In genomic region chr5:154608531-154609011, GRCh38 we compare ENCODE assay signal across 18 cellular contexts.
"Had no signal": no experiment of that assay in that cellular context is flagged by ENCODE, and none has a peak within 500 bp of the region (broad histone marks: within the 10 kb centered on the region; RNA-seq: fewer than 3 reads in every experiment).

No MANE protein-coding gene starts in this region.

- H3K9me3 Mint-ChIP-seq: activated CD4-positive, alpha-beta T cell treated with anti-CD3 and anti-CD28 coated beads, Interleukin-2, amount 10 ng/mL, durations not matched to agents 24 days and 14 days; activated naive CD4-positive, alpha-beta T cell treated with anti-CD3 and anti-CD28 coated beads, Interleukin-2, amount 50 U/mL, for 24 hours; stimulated activated effector memory CD8-positive, alpha-beta T cell treated with anti-CD3 and anti-CD28 coated beads, Interleukin-12 subunit alpha, Interleukin-12 subunit beta, amount 100 ng/mL, for 72 hours had no signal

- H3K9me3 ChIP-seq: colonic mucosa, esophagus muscularis mucosa, ovary, sigmoid colon, uterus had no signal

- DNase-seq: activated CD4-positive, alpha-beta T cell treated with anti-CD3 and anti-CD28 coated beads, Interleukin-2, amount 10 ng/mL, durations not matched to agents 24 days and 14 days; activated CD4-positive, CD25-positive, alpha-beta regulatory T cell; activated CD8-positive, alpha-beta memory T cell treated with anti-CD3 and anti-CD28 coated beads, Interleukin-2, amount 50 U/mL, for 4 hours; activated CD8-positive, alpha-beta T cell treated with anti-CD3 and anti-CD28 coated beads, Interleukin-2, amount 10 ng/mL, durations not matched to agents 7 days and 5 days; activated effector memory CD4-positive, alpha-beta T cell treated with anti-CD3 and anti-CD28 coated beads, Interleukin-2, amount 50 U/mL, for 16 hours; activated T-cell treated with anti-CD3 and anti-CD28 coated beads, Interleukin-2, amount 50 U/mL, for 48 hours; central memory CD4-positive, alpha-beta T cell; colonic mucosa; ovary; sigmoid colon; stimulated activated CD4-positive, alpha-beta T cell treated with anti-CD3 and anti-CD28 coated beads, Interleukin-12 subunit alpha, Interleukin-12 subunit beta, amount 100 ng/mL, for 4 hours; T-helper 2 cell; uterus had no signal

- H3K36me3 Mint-ChIP-seq: activated naive CD4-positive, alpha-beta T cell treated with anti-CD3 and anti-CD28 coated beads, Interleukin-2, amount 50 U/mL, for 24 hours; stimulated activated effector memory CD8-positive, alpha-beta T cell treated with anti-CD3 and anti-CD28 coated beads, Interleukin-12 subunit alpha, Interleukin-12 subunit beta, amount 100 ng/mL, for 72 hours had no signal

- H2AFZ ChIP-seq: hepatocyte had no signal

- H3K4me2 ChIP-seq: hepatocyte had no signal

- H3K4me3 ChIP-seq: colonic mucosa, esophagus muscularis mucosa, hepatocyte, ovary, sigmoid colon, uterus had no signal

- H3K27me3 ChIP-seq: ovary had no signal

- H3K27ac ChIP-seq: colonic mucosa, esophagus muscularis mucosa, hepatocyte, ovary, uterus had no signal

- H3K4me3 Mint-ChIP-seq: activated CD4-positive, alpha-beta T cell treated with anti-CD3 and anti-CD28 coated beads, Interleukin-2, amount 10 ng/mL, durations not matched to agents 24 days and 14 days; activated CD8-positive, alpha-beta T cell treated with anti-CD3 and anti-CD28 coated beads, Interleukin-2, amount 10 ng/mL, durations not matched to agents 7 days and 5 days; activated naive CD4-positive, alpha-beta T cell treated with anti-CD3 and anti-CD28 coated beads, Interleukin-2, amount 50 U/mL, for 24 hours; stimulated activated effector memory CD8-positive, alpha-beta T cell treated with anti-CD3 and anti-CD28 coated beads, Interleukin-12 subunit alpha, Interleukin-12 subunit beta, amount 100 ng/mL, for 72 hours had no signal

- FAIRE-seq: TTC549 had no signal

- H3K36me3 ChIP-seq: colonic mucosa, esophagus muscularis mucosa, ovary, sigmoid colon, uterus had no signal

- H3K79me2 ChIP-seq: hepatocyte had no signal

- H3K27ac Mint-ChIP-seq: activated CD4-positive, alpha-beta T cell treated with anti-CD3 and anti-CD28 coated beads, Interleukin-2, amount 10 ng/mL, durations not matched to agents 24 days and 14 days; activated CD8-positive, alpha-beta T cell treated with anti-CD3 and anti-CD28 coated beads, Interleukin-2, amount 10 ng/mL, durations not matched to agents 7 days and 5 days; activated naive CD4-positive, alpha-beta T cell treated with anti-CD3 and anti-CD28 coated beads, Interleukin-2, amount 50 U/mL, for 24 hours; stimulated activated effector memory CD8-positive, alpha-beta T cell treated with anti-CD3 and anti-CD28 coated beads, Interleukin-12 subunit alpha, Interleukin-12 subunit beta, amount 100 ng/mL, for 72 hours had no signal
